ENCODE assay signal across 2 cellular contexts in the genomic region with DNA sequence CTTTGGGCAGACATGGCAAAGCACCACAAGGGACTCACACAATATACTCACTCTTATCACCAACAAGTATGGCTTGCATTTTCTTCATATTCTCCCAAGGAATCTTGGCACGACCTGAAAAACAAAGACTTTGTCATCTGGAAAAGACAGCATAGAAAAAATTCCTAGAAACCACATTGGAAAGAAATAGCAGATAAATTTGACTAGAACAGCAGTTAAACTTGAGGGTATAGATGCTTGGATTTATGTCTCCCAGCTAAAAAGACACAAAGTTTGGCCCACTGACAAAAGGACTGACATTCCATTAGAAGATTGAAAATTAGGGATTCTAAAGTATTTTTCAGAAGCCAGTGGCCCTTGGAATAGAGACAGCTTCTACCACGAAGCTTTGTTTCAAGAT.
A peak's percentile ranks its signal among the peaks of the same experiment; 100 is the strongest.
TF ChIP-seq lines count a peak whose summit lies in the region.

No MANE protein-coding gene starts in this region.

TF ChIP-seq in SK-N-SH, 30 proteins besides CTCF, POLR2A, EP300 and RAD21 (continued from another document):
- TF ChIP-seq FOXM1 (IDR thresholded peaks at IDR 0.05; ENCODE audit: low read depth) (no peak), MXI1 (IDR thresholded peaks at IDR 0.05; ENCODE audit: low read depth, low read length) (no peak), TAF1 (IDR thresholded peaks at IDR 0.05; ENCODE audit: borderline replicate concordance, low read depth, low read length) (no peak), TEAD4 (IDR thresholded peaks at IDR 0.05; ENCODE audit: borderline replicate concordance, insufficient read depth) (no peak), CHD2 (IDR thresholded peaks at IDR 0.05; ENCODE audit: low read length, partially characterized antibody) (no peak), NFIC (IDR thresholded peaks at IDR 0.05; ENCODE audit: borderline replicate concordance) (peak; percentile 33; the same call in 1 of the 2 replicates)

TF ChIP-seq in SK-N-SH treated with all-trans-retinoic acid at 6 μM for 48 hours, 23 proteins besides CTCF, POLR2A, EP300 and RAD21 (continued from another document):
- TF ChIP-seq, protein P1, sequence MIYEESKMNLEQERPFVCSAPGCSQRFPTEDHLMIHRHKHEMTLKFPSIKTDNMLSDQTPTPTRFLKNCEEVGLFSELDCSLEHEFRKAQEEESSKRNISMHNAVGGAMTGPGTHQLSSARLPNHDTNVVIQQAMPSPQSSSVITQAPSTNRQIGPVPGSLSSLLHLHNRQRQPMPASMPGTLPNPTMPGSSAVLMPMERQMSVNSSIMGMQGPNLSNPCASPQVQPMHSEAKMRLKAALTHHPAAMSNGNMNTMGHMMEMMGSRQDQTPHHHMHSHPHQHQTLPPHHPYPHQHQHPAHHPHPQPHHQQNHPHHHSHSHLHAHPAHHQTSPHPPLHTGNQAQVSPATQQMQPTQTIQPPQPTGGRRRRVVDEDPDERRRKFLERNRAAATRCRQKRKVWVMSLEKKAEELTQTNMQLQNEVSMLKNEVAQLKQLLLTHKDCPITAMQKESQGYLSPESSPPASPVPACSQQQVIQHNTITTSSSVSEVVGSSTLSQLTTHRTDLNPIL (CRISPR knock-in tag; IDR thresholded peaks at IDR 0.05; ENCODE audit: low read depth): no peak
- TF ChIP-seq TCF4 (CRISPR knock-in tag; IDR thresholded peaks at IDR 0.05; ENCODE audit: borderline replicate concordance): no peak
